ENCODE assay signal across 16 cellular contexts in genomic region chr10:19168584-19168983, GRCh38.
A peak's percentile ranks its signal among the peaks of the same experiment; 100 is the strongest.
DNase-seq lines count a peak whose midpoint lies in the region; ATAC-seq, FAIRE-seq and TF ChIP-seq lines count a peak whose summit lies in the region.
"Had no signal": no experiment of that assay in that cellular context is flagged by ENCODE, and none has a peak within 500 bp of the region (broad histone marks: within the 10 kb centered on the region; RNA-seq: fewer than 3 reads in every experiment).

No MANE protein-coding gene starts in this region.

- no peaks in the 10 kb centered on the region for H3K4me1 Mint-ChIP-seq in immature natural killer cell

- DNase-seq in ELF-1 (ENCODE audit: low read depth, low spot score) (peak; percentile 8), LNCaP clone FGC (ENCODE audit: low read depth) (no peak), GM12878 (ENCODE audit: low read depth, low spot score) (no peak), keratinocyte (ENCODE audit: low read depth, low spot score) (no peak), immature natural killer cell (no peak)
- no peak for DNase-seq in activated naive CD4-positive, alpha-beta T cell treated with anti-CD3 and anti-CD28 coated beads, Interleukin-2, amount 50 U/mL, for 16 hours
- DNase-seq: CD4-positive, alpha-beta T cell; hippocampal formation; mesenchymal stem cell; NCI-H446 treated with DMSO at 0.1 percent for 48 hours; nucleus accumbens; small intestine had no signal

- no peak overlapping the region for H2AFZ ChIP-seq in GM12878 (ENCODE audit: control insufficient read depth, low read depth, low read length)
- H2AFZ ChIP-seq in keratinocyte (ENCODE audit: control insufficient read depth, low read length) = no peak overlapping the region

- H3K9me1 ChIP-seq in keratinocyte (ENCODE audit: control insufficient read depth, extremely low read depth, insufficient read depth, low read length) = no peaks in the 10 kb centered on the region

- H3K36me3 ChIP-seq in GM12878 (ENCODE audit: control insufficient read depth in 2 of 2, insufficient read depth in 2 of 2, low read length in 1 of 2) (no peaks in the 10 kb centered on the region), keratinocyte (ENCODE audit: control insufficient read depth in 2 of 2, extremely low read depth in 1 of 2, insufficient read depth in 2 of 2, low read length in 2 of 2) (no peaks in the 10 kb centered on the region)
- H3K36me3 ChIP-seq: cardiac muscle cell had no signal

- intact Hi-C loops in GM12878 (cut with micrococcal nuclease; ENCODE audit: unreplicated experiment) = no loop called here

- H3K27me3 ChIP-seq in GM12878 (replicated peaks in 1 of 2; ENCODE audit: control insufficient read depth in 2 of 2, insufficient read depth in 2 of 2, low read length in 1 of 2) = no peaks in the 10 kb centered on the region
- H3K27me3 ChIP-seq in keratinocyte (ENCODE audit: control insufficient read depth, extremely low read depth, insufficient read depth, low read length) = no peaks in the 10 kb centered on the region
- H3K27me3 ChIP-seq: cardiac muscle cell had no signal

- H3K36me3 Mint-ChIP-seq in immature natural killer cell = no peaks in the 10 kb centered on the region

- H3K27ac ChIP-seq in GM12878 (ENCODE audit: control insufficient read depth, insufficient read depth) = no peak overlapping the region
- H3K27ac ChIP-seq in keratinocyte (ENCODE audit: control insufficient read depth, insufficient read depth, low read length) = no peak overlapping the region
- H3K27ac ChIP-seq: cardiac muscle cell had no signal

- no peaks in the 10 kb centered on the region for H3K4me1 ChIP-seq in GM12878 (ENCODE audit: control insufficient read depth, insufficient read depth, low read length)
- no peaks in the 10 kb centered on the region for H3K4me1 ChIP-seq in keratinocyte (ENCODE audit: control insufficient read depth, extremely low read depth, insufficient read depth, low read length)

- no peak for TF ChIP-seq EP300 in GM12878 (IDR thresholded peaks at IDR 0.05; ENCODE audit: borderline replicate concordance in 1 of 2, control insufficient read depth in 1 of 2, low read depth in 2 of 2, low read length in 2 of 2)

- in situ Hi-C loops in GM12878 (cut with MboI) = no loop called here

- no peak for TF ChIP-seq RAD21 in GM12878 (IDR thresholded peaks at IDR 0.05; ENCODE audit: insufficient read depth, low read depth, low read length)

- H3K9ac ChIP-seq in GM12878 (ENCODE audit: control insufficient read depth, insufficient read depth, low read length) (no peak overlapping the region), keratinocyte (ENCODE audit: control insufficient read depth, extremely low read depth, insufficient read depth, low read length) (no peak overlapping the region)

- H3K4me2 ChIP-seq in GM12878 (ENCODE audit: control insufficient read depth, insufficient read depth) (no peak overlapping the region), keratinocyte (ENCODE audit: control insufficient read depth, extremely low read depth, insufficient read depth, low read depth, low read length) (no peak overlapping the region)

- RAD21 ChIA-PET in GM12878 (lab: Charles Lee; ENCODE audit: unreplicated experiment) = interaction anchor here (0.9 to 2.1 kb wide), 6 partner anchors 11 to 26 kb away, joined by 4 to 8 read pairs (median 6); no protein-coding TSS in a partner anchor

- H3K27me3 Mint-ChIP-seq in immature natural killer cell (ENCODE audit: low read depth in 3 of 3) = peaks cover 0 to 2% (median 0%) of the 10 kb centered on the region in 3 donors
- H3K27me3 Mint-ChIP-seq: CD4-positive, alpha-beta T cell had no signal

- ATAC-seq in GM12878 = peak; percentile 55
- no peak for ATAC-seq in GM21381 (IDR thresholded peaks at IDR 0.05; ENCODE audit: unreplicated experiment)
- ATAC-seq in HG03457 (IDR thresholded peaks at IDR 0.05; ENCODE audit: unreplicated experiment) = no peak

- BruUV-seq in GM12878 (replicated peaks; lab: Mats Ljungman, UMichigan) = no TSS peak

- CTCF ChIA-PET in GM12878 (lab: Yijun Ruan, JAX) = interaction anchor here (0.8 to 2.3 kb wide), 6 partner anchors 9 to 47 kb away, joined by 3 to 9 read pairs (median 3); no protein-coding TSS in a partner anchor

- H4K20me1 ChIP-seq in GM12878 (ENCODE audit: control insufficient read depth, insufficient read depth) = no peaks in the 10 kb centered on the region
- H4K20me1 ChIP-seq in keratinocyte (ENCODE audit: control insufficient read depth, extremely low read depth, insufficient read depth, low read length) = no peaks in the 10 kb centered on the region

- peaks cover 0 to 18% (median under 1%) of the 10 kb centered on the region in 6 donors for H3K9me3 Mint-ChIP-seq in immature natural killer cell

- H3K79me2 ChIP-seq in GM12878 (ENCODE audit: control insufficient read depth, insufficient read depth, low read length) = no peaks in the 10 kb centered on the region
- H3K79me2 ChIP-seq in keratinocyte (ENCODE audit: control insufficient read depth, insufficient read depth, low read length) = no peaks in the 10 kb centered on the region

- 0 out of 2 replicates have a peak, but pooled peaks have one; percentile 10 for TF ChIP-seq CTCF in LNCaP clone FGC (IDR thresholded peaks at IDR 0.05; ENCODE audit: control insufficient read depth, extremely low read depth, insufficient read depth)
- TF ChIP-seq CTCF in GM12878 (IDR thresholded peaks at IDR 0.05 in 2 of 3, conservative IDR thresholded peaks at IDR 0.05 in 1 of 3; ENCODE audit: control insufficient read depth in 2 of 3, extremely low read depth in 1 of 3, insufficient read depth in 1 of 3, low read depth in 3 of 3, low read length in 3 of 3) = 0 out of 6 replicates have a peak, but pooled peaks of 1 of the 3 experiments have one; percentile 3
- peak; percentile 21 to 56 (median 45) for TF ChIP-seq CTCF in keratinocyte (optimal IDR thresholded peaks at IDR 0.05 in 1 of 3, IDR thresholded peaks at IDR 0.05 in 1 of 3, conservative IDR thresholded peaks at IDR 0.05 in 1 of 3; ENCODE audit: extremely low read depth in 1 of 3, insufficient read depth in 2 of 3, low read length in 3 of 3)

- no peak overlapping the region for H3K4me3 Mint-ChIP-seq in immature natural killer cell
- H3K4me3 Mint-ChIP-seq: CD4-positive, alpha-beta T cell had no signal

- no peak overlapping the region for H3K4me3 ChIP-seq in LNCaP clone FGC (ENCODE audit: low read depth, low read length)
- no peak overlapping the region for H3K4me3 ChIP-seq in GM12878
- H3K4me3 ChIP-seq in keratinocyte (ENCODE audit: control insufficient read depth in 2 of 3, extremely low read depth in 1 of 3, insufficient read depth in 2 of 3, low read depth in 1 of 3, low read length in 3 of 3) = no peak overlapping the region
- H3K4me3 ChIP-seq: cardiac muscle cell had no signal

- no peak for FAIRE-seq in GM12878 (lab: Jason Lieb, UNC)
- FAIRE-seq in keratinocyte (lab: Jason Lieb, UNC) = no peak
- FAIRE-seq: endothelial cell of umbilical vein, small intestine had no signal

- no peak for TF ChIP-seq POLR2A in GM12878 (IDR thresholded peaks at IDR 0.05; ENCODE audit: low read depth, low read length)

- 4% methylated on average over 2 of the region's 2 CpGs for WGBS in GM12878 (ENCODE audit: insufficient coverage, insufficient replicate concordance, low lambda C conversion rate, missing lambda C conversion rate)

- no peak overlapping the region for H3K27ac Mint-ChIP-seq in immature natural killer cell
- H3K27ac Mint-ChIP-seq: CD4-positive, alpha-beta T cell had no signal

- POLR2A ChIA-PET in GM12878 (lab: Charles Lee) = interaction anchor here (1.0 kb wide), 1 partner anchor 9 kb away, joined by 4 read pairs; no protein-coding TSS in a partner anchor

- SMC1A ChIA-PET in GM12878 (lab: Charles Lee; ENCODE audit: uncharacterized antibody, unreplicated experiment) = interaction anchor here (0.8 to 2.7 kb wide), 9 partner anchors 10 to 375 kb away, joined by 3 to 14 read pairs (median 4); no protein-coding TSS in a partner anchor

- H3K9me3 ChIP-seq in GM12878 (replicated peaks; ENCODE audit: control insufficient read depth, insufficient read depth, low read length) (no peaks in the 10 kb centered on the region), keratinocyte (ENCODE audit: control insufficient read depth, low read depth, low read length) (no peaks in the 10 kb centered on the region)

- dilution Hi-C loops in keratinocyte (cut with MboI; ENCODE audit: extremely low pct_ligation_motif_present, low sequenced_read_pairs) = no loop called here

TF ChIP-seq in GM12878, 131 proteins besides CTCF, POLR2A, EP300 and RAD21:
- TF ChIP-seq PRDM15 (CRISPR knock-in tag; IDR thresholded peaks at IDR 0.05) = no peak
- no peak for TF ChIP-seq SMAD1 (IDR thresholded peaks at IDR 0.05; ENCODE audit: low read depth, partially characterized antibody)
- TF ChIP-seq ZZZ3 (IDR thresholded peaks at IDR 0.05; ENCODE audit: control insufficient read depth, insufficient read length, low read depth) = no peak
